ENCODE assay signal across 16 cellular contexts in the genomic region with DNA sequence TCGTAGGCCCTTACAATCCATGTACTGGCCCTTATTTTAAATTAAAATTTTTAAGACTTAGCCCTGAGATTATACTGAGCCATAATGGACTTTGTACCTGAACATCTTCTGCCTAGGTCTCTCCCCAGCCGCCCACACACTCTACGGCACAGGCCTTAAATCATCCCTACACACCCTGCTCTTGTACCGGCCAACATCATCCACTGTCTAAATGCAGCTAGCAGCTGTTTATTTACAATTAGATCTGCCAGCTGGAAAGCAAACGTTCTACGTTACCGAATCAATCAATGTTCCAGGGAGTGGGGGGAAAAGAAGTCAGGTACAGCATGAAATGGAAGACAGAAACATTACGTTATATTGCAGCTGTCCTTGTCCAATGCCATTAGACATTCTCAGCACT.
"Had no signal": no experiment of that assay in that cellular context is flagged by ENCODE, and none has a peak within 500 bp of the region (broad histone marks: within the 10 kb centered on the region; RNA-seq: fewer than 3 reads in every experiment).

No MANE protein-coding gene starts in this region.

- ATAC-seq: activated T-helper 17 cell treated with anti-CD3 and anti-CD28 coated beads, Interleukin-2, amount 50 U/mL, for 72 hours; stimulated activated memory B cell treated with anti-CD40 and anti-IgM and Interleukin-4, amounts not matched to agents 10 μg/mL and 1 μg/mL and 100 μg/mL, for 72 hours had no signal

- H3K27me3 ChIP-seq: ascending aorta, neutrophil had no signal

- H3K4me1 ChIP-seq: ascending aorta, parathyroid adenoma had no signal

- H3K9ac ChIP-seq: parathyroid adenoma had no signal

- H3K79me2 ChIP-seq: parathyroid adenoma had no signal

- H2AFZ ChIP-seq: parathyroid adenoma had no signal

- H3K27ac ChIP-seq: ascending aorta, neutrophil, parathyroid adenoma, VCaP had no signal

- H3K36me3 ChIP-seq: ascending aorta, neutrophil had no signal

- DNase-seq: activated CD4-positive, alpha-beta T cell treated with anti-CD3 and anti-CD28 coated beads for 1 hour; activated CD4-positive, alpha-beta T cell treated with anti-CD3 and anti-CD28 coated beads, Interleukin-2, amount 50 U/mL, for 48 hours; activated naive CD4-positive, alpha-beta T cell treated with anti-CD3 and anti-CD28 coated beads for 36 hours; effector memory CD4-positive, alpha-beta T cell; foreskin fibroblast; kidney glomerular epithelial cell; midbrain; naive B cell; stimulated activated CD4-positive, alpha-beta T cell treated with anti-CD3 and anti-CD28 coated beads, Interleukin-2, amount 100 ng/mL, for 48 hours had no signal

- H3K4me3 ChIP-seq: ascending aorta, lung had no signal

- H3K9me3 ChIP-seq: ascending aorta, neutrophil had no signal
